ENCODE assay signal across 10 cellular contexts in the genomic region with DNA sequence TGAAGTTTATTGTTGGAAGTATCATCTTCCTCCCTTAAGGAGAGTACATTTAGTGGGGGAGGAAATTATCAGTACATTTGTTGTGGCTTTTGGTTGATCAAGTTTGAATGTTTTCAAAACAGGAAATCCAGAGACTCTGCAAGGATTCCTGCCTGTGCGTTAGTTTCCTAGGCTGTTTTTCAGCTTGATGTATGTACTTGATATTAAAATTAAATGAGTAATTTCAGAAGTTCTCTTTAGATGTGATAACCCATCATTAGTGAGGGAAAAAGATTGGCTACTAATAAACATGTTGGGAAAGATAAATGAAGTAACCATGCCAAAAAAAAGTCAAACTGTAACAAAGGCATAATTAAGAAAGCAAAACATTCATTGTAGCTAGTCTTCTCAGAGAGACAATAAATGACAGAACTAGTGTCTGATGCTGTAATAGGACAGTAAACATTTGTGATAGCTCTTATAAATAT.
DNase-seq lines count a peak whose midpoint lies in the region; ATAC-seq and TF ChIP-seq lines count a peak whose summit lies in the region.
"Had no signal": no experiment of that assay in that cellular context is flagged by ENCODE, and none has a peak within 500 bp of the region (broad histone marks: within the 10 kb centered on the region; RNA-seq: fewer than 3 reads in every experiment).

No MANE protein-coding gene starts in this region.

- WGBS in tibial nerve, 2 donors = 25 to 29% methylated on average over 1 of the region's 1 CpG

- peak overlapping the region; percentile 98 for H3K27ac ChIP-seq in caudate nucleus (ENCODE audit: low read depth, low read length)
- peak overlapping the region; percentile 94 to 98 (median 96) for H3K27ac ChIP-seq in tibial nerve

- peaks cover 37% of the 10 kb centered on the region for H3K36me3 Mint-ChIP-seq in activated naive CD4-positive, alpha-beta T cell treated with anti-CD3 and anti-CD28 coated beads, Interleukin-2, amount 10 ng/mL, durations not matched to agents 7 days and 5 days

- H3K27me3 Mint-ChIP-seq in activated naive CD4-positive, alpha-beta T cell treated with anti-CD3 and anti-CD28 coated beads, Interleukin-2, amount 10 ng/mL, durations not matched to agents 7 days and 5 days = no peaks in the 10 kb centered on the region

- peak overlapping the region; percentile 99 for H3K27ac Mint-ChIP-seq in activated naive CD4-positive, alpha-beta T cell treated with anti-CD3 and anti-CD28 coated beads, Interleukin-2, amount 10 ng/mL, durations not matched to agents 7 days and 5 days

- peak in 1 of 2 donors; percentile 16 for TF ChIP-seq POLR2A in tibial nerve (IDR thresholded peaks at IDR 0.05)

- peaks cover 78% of the 10 kb centered on the region for H3K4me1 Mint-ChIP-seq in activated naive CD4-positive, alpha-beta T cell treated with anti-CD3 and anti-CD28 coated beads, Interleukin-2, amount 10 ng/mL, durations not matched to agents 7 days and 5 days

- TF ChIP-seq CTCF in tibial nerve (IDR thresholded peaks at IDR 0.05) = no peak

- no peak for ATAC-seq in HG02938 (IDR thresholded peaks at IDR 0.05; ENCODE audit: unreplicated experiment)

- peak overlapping the region in 1 of 4 donors; percentile 12 for H3K4me3 ChIP-seq in tibial nerve
- H3K4me3 ChIP-seq in H7 (ENCODE audit: insufficient read depth, low read depth, low read length) = no peak overlapping the region

- H3K36me3 ChIP-seq in tibial nerve (peaks cover 0 to 39% (median 12%) of the 10 kb centered on the region in 3 donors), H7 (replicated peaks; ENCODE audit: control insufficient read depth, insufficient read depth, low read length) (peaks cover 2% of the 10 kb centered on the region)

- peak overlapping the region; percentile 73 for H3K4me3 Mint-ChIP-seq in activated naive CD4-positive, alpha-beta T cell treated with anti-CD3 and anti-CD28 coated beads, Interleukin-2, amount 10 ng/mL, durations not matched to agents 7 days and 5 days

- no peaks in the 10 kb centered on the region for H3K9me3 Mint-ChIP-seq in activated naive CD4-positive, alpha-beta T cell treated with anti-CD3 and anti-CD28 coated beads, Interleukin-2, amount 10 ng/mL, durations not matched to agents 7 days and 5 days

- no peak for DNase-seq in activated naive CD4-positive, alpha-beta T cell treated with anti-CD3 and anti-CD28 coated beads, Interleukin-2, amount 10 ng/mL, durations not matched to agents 7 days and 5 days
- no peak for DNase-seq in activated naive CD4-positive, alpha-beta T cell treated with anti-CD3 and anti-CD28 coated beads, Interleukin-2, amount 50 U/mL, for 16 hours
- DNase-seq in caudate nucleus (lab: John Stamatoyannopoulos, UW) (no peak), midbrain (lab: John Stamatoyannopoulos, UW) (peak; percentile 21), tibial nerve (ENCODE audit: low spot score in 2 of 2) (no peak), HK-2 (ENCODE audit: unreplicated experiment) (no peak), H7 (no peak)
- DNase-seq: NCI-H510A; stimulated activated CD4-positive, alpha-beta T cell treated with anti-CD3 and anti-CD28 coated beads, Interleukin-12 subunit alpha, Interleukin-12 subunit beta, amount 100 ng/mL, for 4 hours had no signal

- H3K27me3 ChIP-seq in tibial nerve (no peaks in the 10 kb centered on the region), H7 (ENCODE audit: control insufficient read depth, insufficient read depth, low read length) (no peaks in the 10 kb centered on the region)

- H3K4me1 ChIP-seq in tibial nerve = peaks cover 6 to 93% (median 77%) of the 10 kb centered on the region in 4 donors

- CTCF ChIA-PET in activated naive CD4-positive, alpha-beta T cell treated with anti-CD3 and anti-CD28 coated beads, Interleukin-2, amount 10 ng/mL, durations not matched to agents 7 days and 5 days (lab: Charles Lee) = interaction anchor here (0.7 to 3.9 kb wide), 6 partner anchors 10 to 136 kb away, joined by 3 to 25 read pairs (median 4); a partner anchor contains a TSS

- no peaks in the 10 kb centered on the region for H3K9me3 ChIP-seq in tibial nerve

- TF ChIP-seq EP300 in tibial nerve (IDR thresholded peaks at IDR 0.05) = peak in 1 of 2 donors; percentile 12
